8 cellular contexts compared by ENCODE assay signal in genomic region chr3:120743556-120744195, GRCh38. TPM values are rescaled to one million over a fixed set of nuclear protein-coding genes. Genes with fewer than 3 reads are reported as not detected.
DNase-seq lines count a peak whose midpoint lies in the region; ATAC-seq and TF ChIP-seq lines count a peak whose summit lies in the region.

No MANE protein-coding gene starts in this region.

- H3K79me2 ChIP-seq in DOHH2 (ENCODE audit: control insufficient read depth, low read length): peaks cover 72% of the 10 kb centered on the region
- peaks cover 58% of the 10 kb centered on the region for H3K79me2 ChIP-seq in OCI-LY3 (ENCODE audit: low read length)

- peak overlapping the region; percentile 98 for H3K4me3 ChIP-seq in DOHH2 (ENCODE audit: low read length)
- peak overlapping the region; percentile 95 for H3K4me3 ChIP-seq in OCI-LY3 (ENCODE audit: low read length)
- peak overlapping the region; percentile 91 to 94 for H3K4me3 ChIP-seq in neutrophil (ENCODE audit: low read depth in 1 of 2, low read length in 1 of 2)

- H2AFZ ChIP-seq in OCI-LY3 (ENCODE audit: low read depth, low read length): no peak overlapping the region

- H3K36me3 ChIP-seq in DOHH2 (ENCODE audit: control insufficient read depth, low read length) (peaks cover 17% of the 10 kb centered on the region), OCI-LY3 (replicated peaks; ENCODE audit: low read depth, low read length) (peaks cover 7% of the 10 kb centered on the region), neutrophil (no peaks in the 10 kb centered on the region)

- H3K9me3 ChIP-seq in DOHH2 (ENCODE audit: control insufficient read depth, insufficient read depth, low read length) (no peaks in the 10 kb centered on the region), OCI-LY3 (ENCODE audit: insufficient read depth, low read length) (no peaks in the 10 kb centered on the region), neutrophil (no peaks in the 10 kb centered on the region)

- H3K4me1 Mint-ChIP-seq in endothelial cell (ENCODE audit: unreplicated experiment): peaks cover 35% of the 10 kb centered on the region

- H3K27ac Mint-ChIP-seq in endothelial cell (ENCODE audit: unreplicated experiment): peak overlapping the region; percentile 93

- no peaks in the 10 kb centered on the region for H3K9me3 Mint-ChIP-seq in endothelial cell (ENCODE audit: unreplicated experiment)

- peak overlapping the region; percentile 88 for H3K4me2 ChIP-seq in DOHH2 (ENCODE audit: low read length)
- H3K4me2 ChIP-seq in OCI-LY3 (ENCODE audit: low read length): peak overlapping the region; percentile 99

- H3K4me1 ChIP-seq in DOHH2 (ENCODE audit: control insufficient read depth, low read length) (peaks cover 26% of the 10 kb centered on the region), OCI-LY3 (ENCODE audit: low read length) (peaks cover 15% of the 10 kb centered on the region), neutrophil (ENCODE audit: control insufficient read depth in 1 of 2, insufficient read depth in 1 of 2, low read depth in 1 of 2, low read length in 1 of 2) (peaks cover 18 to 23% of the 10 kb centered on the region in 2 experiments)

- no peaks in the 10 kb centered on the region for H4K20me1 ChIP-seq in DOHH2 (ENCODE audit: control insufficient read depth, insufficient read depth, low read depth, low read length)
- H4K20me1 ChIP-seq in OCI-LY3 (ENCODE audit: insufficient read depth, low read length): no peaks in the 10 kb centered on the region

- H3K4me3 Mint-ChIP-seq in endothelial cell (ENCODE audit: unreplicated experiment): peak overlapping the region; percentile 92

- DNase-seq in endothelial cell (ENCODE audit: low spot score) (no peak), SKM-1 (lab: John Stamatoyannopoulos, UW; ENCODE audit: unreplicated experiment) (no peak), NCI-H1930 (lab: John Stamatoyannopoulos, UW) (no peak), NCI-H1105 treated with DMSO at 0.1 percent for 48 hours (lab: John Stamatoyannopoulos, UW) (no peak)

- H3K36me3 Mint-ChIP-seq in endothelial cell (ENCODE audit: low read depth, unreplicated experiment): peaks cover 6% of the 10 kb centered on the region

- no peaks in the 10 kb centered on the region for H3K9me2 ChIP-seq in DOHH2 (replicated peaks; ENCODE audit: control insufficient read depth, low read length)

- peaks cover 7% of the 10 kb centered on the region for H3K27me3 Mint-ChIP-seq in endothelial cell (ENCODE audit: unreplicated experiment)

- H3K27ac ChIP-seq in DOHH2 (ENCODE audit: low read depth, low read length): no peak overlapping the region
- no peak overlapping the region for H3K27ac ChIP-seq in OCI-LY3 (ENCODE audit: low read length)
- peak overlapping the region; percentile 93 for H3K27ac ChIP-seq in neutrophil

- H3K9ac ChIP-seq in OCI-LY3 (ENCODE audit: low read length): peak overlapping the region; percentile 86

- H3K27me3 ChIP-seq in DOHH2 (ENCODE audit: control insufficient read depth, low read length) (no peaks in the 10 kb centered on the region), OCI-LY3 (ENCODE audit: low read depth, low read length) (no peaks in the 10 kb centered on the region), neutrophil (no peaks in the 10 kb centered on the region)

- TF ChIP-seq CTCF in DOHH2 (IDR thresholded peaks at IDR 0.05; ENCODE audit: low read depth, low read length, poor library complexity, severe bottlenecking) (no peak), OCI-LY3 (IDR thresholded peaks at IDR 0.05; ENCODE audit: low read depth, low read length) (no peak), endothelial cell (IDR thresholded peaks at IDR 0.05; ENCODE audit: unreplicated experiment) (no peak), neutrophil (IDR thresholded peaks at IDR 0.05) (no peak)

- peaks cover 5% of the 10 kb centered on the region; the same call in 1 of the 2 replicates for H3F3A ChIP-seq in DOHH2 (ENCODE audit: control insufficient read depth, insufficient read depth)

- no peak for ATAC-seq in GM18498 (IDR thresholded peaks at IDR 0.05; ENCODE audit: unreplicated experiment)

RNA-seq across cellular contexts. Expression of gene GTF2E1, which starts 1.1 kb away (rescaled TPM):
- total RNA-seq in endothelial cell (ENCODE audit: unreplicated experiment): 59.0 TPM

RNA-seq across cellular contexts. Expression of gene RABL3, which starts 1.4 kb away (rescaled TPM):
- total RNA-seq in endothelial cell (ENCODE audit: unreplicated experiment): 15.1 TPM
